In genomic region chr9:136129176-136129575, GRCh38 we compare ENCODE assay signal across 8 cellular contexts.
"Had no signal": no experiment of that assay in that cellular context is flagged by ENCODE, and none has a peak within 500 bp of the region (broad histone marks: within the 10 kb centered on the region; RNA-seq: fewer than 3 reads in every experiment).

No MANE protein-coding gene starts in this region.

- DNase-seq: GM23248, GOT3, H9, HCEC 1CT, KG1 had no signal

- H3K4me3 ChIP-seq: GM23248, K562 had no signal

- H3K4me3 Mint-ChIP-seq: H9 had no signal

- H3K27ac ChIP-seq: GM23248, HL-60 had no signal

- ATAC-seq: HepG2, K562 had no signal

- H2AFZ ChIP-seq: GM23248 had no signal

- H3K9ac ChIP-seq: GM23248 had no signal
